In genomic region chr16:88485366-88485741, GRCh38 we compare ENCODE assay signal across 5 cellular contexts. TPM values are rescaled to one million over a fixed set of nuclear protein-coding genes. Genes with fewer than 3 reads are reported as not detected.
DNase-seq lines count a peak whose midpoint lies in the region; ATAC-seq, FAIRE-seq and TF ChIP-seq lines count a peak whose summit lies in the region.
"Not testable (repeated sequence)": the region's sequence is repeated elsewhere in the genome, so short reads cannot be mapped to it uniquely, and the experiment has no call there.

No MANE protein-coding gene starts in this region.

- POLR2A ChIA-PET in K562 (lab: Yijun Ruan, JAX), result not testable (repeated sequence)
- POLR2A ChIA-PET in HepG2 (lab: Yijun Ruan, JAX), result interaction anchor here (0.8 to 1.4 kb wide), 2 partner anchors 19 to 20 kb away, joined by 4 to 5 read pairs; no protein-coding TSS in a partner anchor

- not testable (repeated sequence) for H3K9ac ChIP-seq in K562 (ENCODE audit: insufficient read depth in 1 of 2, low read depth in 2 of 2, low read length in 2 of 2); HepG2 (ENCODE audit: insufficient read depth, low read depth, low read length); neuronal stem cell (ENCODE audit: low read depth, low read length, poor library complexity)

- not testable (repeated sequence) for H3K9me3 ChIP-seq in K562 (replicated peaks; ENCODE audit: control insufficient read depth, insufficient read depth, low read depth, low read length); HepG2 (ENCODE audit: low read length); neuronal stem cell (replicated peaks in 1 of 2; ENCODE audit: control insufficient read depth in 2 of 2, insufficient read depth in 1 of 2, low read depth in 1 of 2, low read length in 2 of 2); small intestine (ENCODE audit: control insufficient read depth, low read depth); stomach

- not testable (repeated sequence) for H2AFZ ChIP-seq in K562 (ENCODE audit: low read depth, low read length); HepG2 (ENCODE audit: low read length); neuronal stem cell (ENCODE audit: low read length)

- WGBS in K562 (ENCODE audit: insufficient coverage, low coverage, missing lambda C conversion rate), result 85% methylated on average over 5 of the region's 8 CpGs
- whole genome bisulfite sequencing in HepG2 (ENCODE audit: low lambda C conversion rate), result 91% methylated on average over 8 of the region's 8 CpGs
- no CpG with 5 or more reads among the region's 8 CpGs for WGBS in neuronal stem cell (ENCODE audit: extremely low coverage in 2 of 2, insufficient read length in 2 of 2, insufficient replicate concordance in 1 of 2), 2 donors
- 50 to 73% (median 60%) methylated on average over 8 of the region's 8 CpGs for WGBS in small intestine, 3 donors
- 73 to 92% (median 85%) methylated on average over 8 of the region's 8 CpGs for WGBS in stomach, 5 donors

- not testable (repeated sequence) for DNase-seq in K562 (ENCODE audit: extremely low read depth in 1 of 4, low spot score in 3 of 4); HepG2 (ENCODE audit: low spot score); neuronal stem cell (ENCODE audit: low spot score); small intestine; stomach

- not testable (repeated sequence) for H4K91ac ChIP-seq in neuronal stem cell (ENCODE audit: low read depth, low read length, poor library complexity)

- CTCF ChIA-PET in K562 (lab: Yijun Ruan, JAX; ENCODE audit: low intra/inter-chr PET ratio); HepG2 (lab: Yijun Ruan, JAX; ENCODE audit: low intra/inter-chr PET ratio, low total read pairs): not testable (repeated sequence)

- TF ChIP-seq RAD21 in K562 (CRISPR knock-in tag; conservative IDR thresholded peaks at IDR 0.05 in 1 of 2, IDR thresholded peaks at IDR 0.05 in 1 of 2); HepG2 (CRISPR knock-in tag; IDR thresholded peaks at IDR 0.05): not testable (repeated sequence)

- peak overlapping the region; percentile 48 for H2BK5ac ChIP-seq in neuronal stem cell (ENCODE audit: low read length)

- not testable (repeated sequence) for H3K4me2 ChIP-seq in K562 (ENCODE audit: insufficient read depth, low read length); HepG2 (ENCODE audit: low read depth, low read length); neuronal stem cell (ENCODE audit: insufficient read depth, low read length, poor library complexity, severe bottlenecking)

- peaks cover 75% of the 10 kb centered on the region; the same call in 2 of the 3 replicates for H3K36me3 ChIP-seq in K562 (ENCODE audit: control insufficient read depth, insufficient read depth, low read length)
- peaks cover 17 to 24% of the 10 kb centered on the region in 2 experiments; a peak in 4 of 5 replicates for H3K36me3 ChIP-seq in HepG2 (replicated peaks in 1 of 2; ENCODE audit: control insufficient read depth in 1 of 2, insufficient read depth in 2 of 2, low read length in 2 of 2)
- H3K36me3 ChIP-seq in neuronal stem cell (replicated peaks in 1 of 2; ENCODE audit: control insufficient read depth in 2 of 2, insufficient read depth in 2 of 2, low read length in 2 of 2); small intestine (ENCODE audit: control insufficient read depth in 2 of 2, insufficient read depth in 2 of 2, low read length in 2 of 2): not testable (repeated sequence)
- peaks cover 0 to 21% (median 6%) of the 10 kb centered on the region in 4 donors for H3K36me3 ChIP-seq in stomach

- not testable (repeated sequence) for H2BK15ac ChIP-seq in neuronal stem cell (ENCODE audit: low read length)

- intact Hi-C loops in K562 (cut with micrococcal nuclease); HepG2 (cut with micrococcal nuclease; ENCODE audit: unreplicated experiment); stomach (cut with DNase I; ENCODE audit: low total_unique reads): not testable (repeated sequence)

- H2BK12ac ChIP-seq in neuronal stem cell (ENCODE audit: low read length), result not testable (repeated sequence)

- not testable (repeated sequence) for H2BK120ac ChIP-seq in neuronal stem cell (ENCODE audit: low read depth, low read length)

- not testable (repeated sequence) for H3K14ac ChIP-seq in neuronal stem cell (ENCODE audit: low read length)

- not testable (repeated sequence) for H3K27me3 ChIP-seq in K562 (ENCODE audit: control insufficient read depth in 2 of 2, insufficient read depth in 2 of 2, low read length in 2 of 2); HepG2 (ENCODE audit: control insufficient read depth in 1 of 2, insufficient read depth in 2 of 2, low read length in 2 of 2); neuronal stem cell (ENCODE audit: control insufficient read depth in 3 of 3, insufficient read depth in 3 of 3, low read depth in 1 of 3, low read length in 3 of 3); small intestine (ENCODE audit: control insufficient read depth in 2 of 2, insufficient read depth in 2 of 2, low read length in 2 of 2)
- H3K27me3 ChIP-seq in stomach, result peaks cover 0 to 16% (median 0%) of the 10 kb centered on the region in 3 donors

- H3K79me1 ChIP-seq in neuronal stem cell (ENCODE audit: low read depth, low read length), result not testable (repeated sequence)

- FAIRE-seq in K562 (lab: Jason Lieb, UNC); HepG2 (lab: Jason Lieb, UNC); small intestine (lab: Jason Lieb, UNC): not testable (repeated sequence)

- H3K79me2 ChIP-seq in K562 (ENCODE audit: control insufficient read depth, insufficient read depth, low read length), result peaks cover 78% of the 10 kb centered on the region
- not testable (repeated sequence) for H3K79me2 ChIP-seq in HepG2 (ENCODE audit: insufficient read depth, low read length)

- not testable (repeated sequence) for H3K9me1 ChIP-seq in K562 (ENCODE audit: control insufficient read depth, insufficient read depth, low read length)

- BruUV-seq in K562 (replicated peaks; lab: Mats Ljungman, UMichigan); HepG2 (replicated peaks; lab: Mats Ljungman, UMichigan): not testable (repeated sequence)

- not testable (repeated sequence) for H2AK5ac ChIP-seq in neuronal stem cell (ENCODE audit: low read depth, low read length)

- not testable (repeated sequence) for H3K4me3 ChIP-seq in K562; HepG2 (replicated peaks in 1 of 3; ENCODE audit: insufficient read depth in 1 of 3, low read depth in 2 of 3, low read length in 3 of 3); neuronal stem cell (ENCODE audit: low read length in 2 of 2); small intestine (ENCODE audit: low read depth in 1 of 2, low read length in 2 of 2); stomach

- not testable (repeated sequence) for H4K8ac ChIP-seq in neuronal stem cell (ENCODE audit: low read depth, low read length)

- not testable (repeated sequence) for TF ChIP-seq EP300 in K562 (IDR thresholded peaks at IDR 0.05; ENCODE audit: low read length); HepG2 (IDR thresholded peaks at IDR 0.05; ENCODE audit: low read depth in 2 of 2, low read length in 2 of 2); HepG2 (CRISPR knock-in tag; IDR thresholded peaks at IDR 0.05; ENCODE audit: borderline replicate concordance); stomach (IDR thresholded peaks at IDR 0.05)

- peaks cover 10% of the 10 kb centered on the region; the same call in 1 of the 2 replicates for H4K20me1 ChIP-seq in K562 (replicated peaks; ENCODE audit: control insufficient read depth, insufficient read depth, low read length)
- peaks cover 15% of the 10 kb centered on the region; the same call in 1 of the 2 replicates for H4K20me1 ChIP-seq in HepG2 (ENCODE audit: insufficient read depth, low read length)

- H3K27ac ChIP-seq in K562 (ENCODE audit: extremely low read depth, low read depth, low read length); HepG2 (ENCODE audit: extremely low read length, insufficient read depth, low read length); neuronal stem cell (replicated peaks; ENCODE audit: low read length): not testable (repeated sequence)
- H3K27ac ChIP-seq in small intestine (ENCODE audit: low read depth in 1 of 2, low read length in 1 of 2) (peak overlapping the region; percentile 45 to 91), stomach (peak overlapping the region; percentile 58 to 81 (median 68))

- not testable (repeated sequence) for H3K18ac ChIP-seq in neuronal stem cell (ENCODE audit: low read length)

- H3K4ac ChIP-seq in neuronal stem cell (ENCODE audit: low read length), result not testable (repeated sequence)

- not testable (repeated sequence) for ATAC-seq in K562, HepG2

- TF ChIP-seq CTCF in K562 (IDR thresholded peaks at IDR 0.05 in 2 of 3, conservative IDR thresholded peaks at IDR 0.05 in 1 of 3; ENCODE audit: insufficient read depth in 2 of 3, low read depth in 1 of 3, low read length in 3 of 3); HepG2 (CRISPR knock-in tag; IDR thresholded peaks at IDR 0.05); stomach (IDR thresholded peaks at IDR 0.05): not testable (repeated sequence)

- not testable (repeated sequence) for TF ChIP-seq POLR2A in K562 (conservative IDR thresholded peaks at IDR 0.05); HepG2 (IDR thresholded peaks at IDR 0.05; ENCODE audit: insufficient read depth in 1 of 2, low read depth in 2 of 2, low read length in 2 of 2); stomach (IDR thresholded peaks at IDR 0.05)

- H3K4me1 ChIP-seq in K562 (replicated peaks in 1 of 2; ENCODE audit: control insufficient read depth in 2 of 2, insufficient read depth in 2 of 2, low read length in 2 of 2) (peaks cover 11 to 98% of the 10 kb centered on the region in 2 experiments; a peak in 4 of 5 replicates), HepG2 (ENCODE audit: insufficient read depth, low read length) (peaks cover 52% of the 10 kb centered on the region), neuronal stem cell (ENCODE audit: control insufficient read depth in 2 of 2, insufficient read depth in 1 of 2, low read depth in 1 of 2, low read length in 2 of 2) (peaks cover 11% of the 10 kb centered on the region in 2 donors), small intestine (ENCODE audit: control insufficient read depth in 2 of 2, insufficient read depth in 1 of 2, low read depth in 1 of 2, low read length in 1 of 2) (peaks cover 7 to 10% of the 10 kb centered on the region in 2 donors), stomach (peaks cover 43 to 95% (median 93%) of the 10 kb centered on the region in 4 donors)

- in situ Hi-C loops in K562 (cut with MboI); HepG2 (cut with HindIII; ENCODE audit: extremely low pct_ligation_motif_present, low pct_unique_long_range_greater_than_20kb): not testable (repeated sequence)

- H3K23ac ChIP-seq in neuronal stem cell (ENCODE audit: low read depth, low read length, poor library complexity), result peak overlapping the region; percentile 43

RNA-seq across cellular contexts. Expression of gene ZFPM1, which starts 32.3 kb away (rescaled TPM):
- total RNA-seq in K562 (2011; cell fraction: chromatin; rRNA removed; ENCODE audit: low replicate concordance), result 14.4 and 38.8 TPM in 2 replicates
- 25.3 and 27.9 TPM in 2 replicates for total RNA-seq in K562 (2011; cell fraction: nucleolus; rRNA removed)
- total RNA-seq in K562 (2011; cell fraction: nucleoplasm; rRNA removed), result 16.8 and 18.9 TPM in 2 replicates
- total RNA-seq in K562 (2014; rRNA removed), result 4.5 and 8.7 TPM in 2 replicates
- 0.26 and 0.47 TPM in 2 replicates for total RNA-seq in K562 (2014; rRNA removed; fragmentation: Illumina TruSeq; extraction: Trizol)
- total RNA-seq in K562 (2015; rRNA removed; fragmentation: Illumina TruSeq; extraction: Trizol), result 3.2 and 4.5 TPM in 2 replicates
- 32.7 and 35.9 TPM in 2 replicates for total RNA-seq in K562 (2021)
- polyA plus RNA-seq in K562 (2011; rRNA removed), result 0.88 and 1.4 TPM in 2 replicates
- polyA plus RNA-seq in K562 (2011; cell fraction: cytosol; rRNA removed), result 0.81 and 4.8 TPM in 2 replicates
- 3.4 and 13.6 TPM in 2 replicates for polyA plus RNA-seq in K562 (2011; cell fraction: nucleus; rRNA removed)
- polyA plus RNA-seq in K562 (2012), result 7.9 and 12.2 TPM in 2 replicates
- polyA plus RNA-seq in K562 (2014; fragmentation: Illumina TruSeq; extraction: Trizol), result 1.2 and 5.1 TPM in 2 replicates
- polyA plus RNA-seq in K562 (2014; fragmentation: Nextera tagmentation; extraction: Ambion mirVana), result under 1 TPM; 0.03 to 0.11 TPM
- 4.7 and 5.5 TPM in 2 replicates for polyA plus RNA-seq in K562 (2014; rRNA removed)
- 0.30 and 1.1 TPM in 2 replicates for polyA minus RNA-seq in K562 (2011; rRNA and poly(A)+ RNA removed)
- polyA minus RNA-seq in K562 (2011; cell fraction: cytosol; rRNA and poly(A)+ RNA removed), result 12.3 and 14.7 TPM in 2 replicates
- 7.7 and 10.1 TPM in 2 replicates for polyA minus RNA-seq in K562 (2011; cell fraction: nucleus; rRNA and poly(A)+ RNA removed)
- total RNA-seq in HepG2 (2016; rRNA removed; fragmentation: Illumina TruSeq; extraction: Trizol), result 3.4 and 3.8 TPM in 2 replicates
- 0.81 and 2.1 TPM in 2 replicates for total RNA-seq in HepG2 (2016; cell fraction: cytosol; rRNA removed; fragmentation: Illumina TruSeq; extraction: Trizol; ENCODE audit: low read depth)
- total RNA-seq in HepG2 (2016; cell fraction: insoluble cytoplasmic fraction; rRNA removed; fragmentation: Illumina TruSeq; extraction: Trizol), result 3.4 and 3.9 TPM in 2 replicates
- 3.4 and 4.3 TPM in 2 replicates for total RNA-seq in HepG2 (2016; cell fraction: membrane; rRNA removed; fragmentation: Illumina TruSeq; extraction: Trizol)
- 3.4 and 6.6 TPM in 2 replicates for total RNA-seq in HepG2 (2016; cell fraction: nucleus; rRNA removed; fragmentation: Illumina TruSeq; extraction: Trizol)
- polyA plus RNA-seq in HepG2 (2011; rRNA removed), result 1.3 and 1.7 TPM in 2 replicates
- polyA plus RNA-seq in HepG2 (2011; cell fraction: cytosol; rRNA removed), result 0.79 and 1.3 TPM in 2 replicates
- polyA plus RNA-seq in HepG2 (2011; cell fraction: nucleus; rRNA removed), result 7.1 and 7.6 TPM in 2 replicates
- polyA plus RNA-seq in HepG2 (2012), result 7.2 and 7.6 TPM in 2 replicates
- 1.2 TPM in 2 replicates for polyA plus RNA-seq in HepG2 (2016; cell fraction: cytosol; fragmentation: Illumina TruSeq; extraction: Trizol; ENCODE audit: low read depth)
- polyA plus RNA-seq in HepG2 (2016; cell fraction: insoluble cytoplasmic fraction; fragmentation: Illumina TruSeq; extraction: Trizol; ENCODE audit: low read depth), result 3.7 and 8.7 TPM in 2 replicates
- 2.7 and 4.8 TPM in 2 replicates for polyA plus RNA-seq in HepG2 (2016; cell fraction: membrane; fragmentation: Illumina TruSeq; extraction: Trizol; ENCODE audit: low read depth)
- polyA plus RNA-seq in HepG2 (2016; cell fraction: nucleus; fragmentation: Illumina TruSeq; extraction: Trizol; ENCODE audit: insufficient read depth, low read depth), result 14.0 and 14.3 TPM in 2 replicates
- polyA minus RNA-seq in HepG2 (2011; rRNA and poly(A)+ RNA removed; ENCODE audit: low replicate concordance), result 0.98 and 4.2 TPM in 2 replicates
- polyA minus RNA-seq in HepG2 (2011; cell fraction: cytosol; rRNA and poly(A)+ RNA removed), result 2.7 and 6.6 TPM in 2 replicates
- 5.0 and 7.5 TPM in 2 replicates for polyA minus RNA-seq in HepG2 (2011; cell fraction: nucleus; rRNA and poly(A)+ RNA removed)
- 3.8 TPM for polyA plus RNA-seq in neuronal stem cell (2013, experiment 1 of 2)
- 4.0 TPM for polyA plus RNA-seq in neuronal stem cell (2013, experiment 2 of 2)
- polyA plus RNA-seq in small intestine, result 10 to 100 TPM in 1 of 3 donors, 1 to 10 TPM in 2; 8.1 to 14.9 (median 9.2) TPM
- total RNA-seq in stomach, result 10 to 100 TPM in 4 of 5 donors, 1 to 10 TPM in 1; 3.9 to 85.7 (median 20.5) TPM
- 10 to 100 TPM in 1 of 3 donors, 1 to 10 TPM in 2; 4.1 to 10.6 (median 4.2) TPM for polyA plus RNA-seq in stomach
